ENCODE assay signal across 11 cellular contexts in the genomic region with DNA sequence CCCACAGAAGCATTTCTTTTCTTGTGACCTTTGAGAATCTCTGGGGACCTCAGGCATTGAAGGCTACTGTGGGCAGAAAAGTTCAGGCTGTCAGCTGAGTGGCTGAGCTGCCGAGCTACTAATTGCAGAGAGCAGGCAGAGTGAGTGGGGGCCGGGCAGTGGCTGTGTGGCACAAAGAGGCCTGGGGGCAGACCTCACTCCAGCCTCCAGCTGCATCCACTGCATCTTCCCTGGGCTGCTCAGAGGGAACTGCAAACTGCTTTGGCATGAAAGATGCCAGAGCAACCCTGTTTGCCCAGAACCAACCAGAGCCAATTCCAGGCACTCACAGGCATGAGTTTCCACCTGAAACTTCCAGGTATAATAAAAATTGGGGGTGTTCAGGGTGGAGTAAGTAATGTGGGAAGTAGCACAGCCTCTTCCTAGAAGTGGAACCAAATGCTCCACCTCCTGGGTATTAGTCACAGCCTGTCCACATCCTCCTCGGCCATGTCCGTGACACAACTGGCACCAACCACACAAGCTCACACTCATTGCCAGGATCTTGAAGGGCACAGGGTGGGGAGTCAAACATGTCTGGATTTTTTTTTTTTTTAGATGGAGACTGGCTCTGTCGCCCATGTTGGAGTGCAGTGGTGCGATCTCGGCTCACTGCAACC.
A peak's percentile ranks its signal among the peaks of the same experiment; 100 is the strongest.
DNase-seq lines count a peak whose midpoint lies in the region; ATAC-seq, FAIRE-seq and TF ChIP-seq lines count a peak whose summit lies in the region.
"Had no signal": no experiment of that assay in that cellular context is flagged by ENCODE, and none has a peak within 500 bp of the region (broad histone marks: within the 10 kb centered on the region; RNA-seq: fewer than 3 reads in every experiment).

No MANE protein-coding gene starts in this region.

- no peak for TF ChIP-seq RAD21 in A549 (conservative IDR thresholded peaks at IDR 0.05 in 1 of 2, IDR thresholded peaks at IDR 0.05 in 1 of 2)

- H3K27ac ChIP-seq in A549, result peak overlapping the region; percentile 57 to 74; a peak in 5 of 6 replicates
- H3K27ac ChIP-seq: C4-2B, gastrocnemius medialis had no signal

- peak overlapping the region; percentile 39; the same call in 2 of the 3 replicates for H3K4me2 ChIP-seq in A549

- CTCF ChIA-PET in A549 (lab: Yijun Ruan, JAX), result interaction anchor here (1.1 kb wide), 1 partner anchor 51 kb away, joined by 3 read pairs; no protein-coding TSS in a partner anchor

- POLR2A ChIA-PET in A549 (lab: Yijun Ruan, JAX), result interaction anchor here (0.5 kb wide), 1 partner anchor 855 kb away, joined by 3 read pairs; no protein-coding TSS in a partner anchor

- peaks cover 10% of the 10 kb centered on the region for H3K4me1 ChIP-seq in A549
- H3K4me1 ChIP-seq: gastrocnemius medialis had no signal

- H3K4me3 ChIP-seq in A549 (no peak overlapping the region), cardiac fibroblast (replicated peaks in 1 of 2; ENCODE audit: low read depth in 2 of 2, low read length in 2 of 2) (no peak overlapping the region)
- H3K4me3 ChIP-seq: gastrocnemius medialis had no signal

- WGBS in A549 (ENCODE audit: missing lambda C conversion rate), result 74% methylated on average over 7 of the region's 7 CpGs

- no peak for TF ChIP-seq CTCF in A549 (IDR thresholded peaks at IDR 0.05)
- no peak for TF ChIP-seq CTCF in cardiac fibroblast (IDR thresholded peaks at IDR 0.05; ENCODE audit: low read depth, low read length)

- DNase-seq in A549 (ENCODE audit: low read depth in 1 of 2, low spot score in 1 of 2) (peak in 1 of 2 experiments; percentile 39), HCEC 1CT (peak; percentile 69), cardiac fibroblast (ENCODE audit: low read depth in 2 of 2) (peak; percentile 75), kidney tubule cell (ENCODE audit: low spot score) (peak; percentile 81), mucosa of gallbladder (ENCODE audit: low spot score) (no peak), cerebellum (ENCODE audit: low spot score) (no peak), GOT3 (lab: John Stamatoyannopoulos, UW) (no peak)
- DNase-seq: amniotic stem cell, gastrocnemius medialis had no signal

- FAIRE-seq in A549 (lab: Jason Lieb, UNC), result no peak

- peak in 1 of 2 experiments; percentile 60; a peak in 3 of 6 replicates for ATAC-seq in A549
- no peak for ATAC-seq in GM18907 (IDR thresholded peaks at IDR 0.05; ENCODE audit: unreplicated experiment)

- no peaks in the 10 kb centered on the region for H3K9me3 ChIP-seq in A549
- H3K9me3 ChIP-seq: gastrocnemius medialis had no signal

- no peak for TF ChIP-seq POLR2A in A549 (IDR thresholded peaks at IDR 0.05; ENCODE audit: low read length)

- TF ChIP-seq EP300 in A549 (IDR thresholded peaks at IDR 0.05), result no peak

TF ChIP-seq in A549, 52 proteins besides CTCF, POLR2A, EP300 and RAD21:
- no peak for TF ChIP-seq SREBF2 (IDR thresholded peaks at IDR 0.05)

Comparison
In these comparisons a context has a peak if more than half of its experiments do, and no peak if none do; other contexts are left out.
1. DNase-seq: peak in HCEC 1CT (single experiment), cardiac fibroblast (2 of 2) and kidney tubule cell (single experiment); none in mucosa of gallbladder (single experiment), cerebellum (single experiment) and GOT3 (single experiment).